In the genomic region with DNA sequence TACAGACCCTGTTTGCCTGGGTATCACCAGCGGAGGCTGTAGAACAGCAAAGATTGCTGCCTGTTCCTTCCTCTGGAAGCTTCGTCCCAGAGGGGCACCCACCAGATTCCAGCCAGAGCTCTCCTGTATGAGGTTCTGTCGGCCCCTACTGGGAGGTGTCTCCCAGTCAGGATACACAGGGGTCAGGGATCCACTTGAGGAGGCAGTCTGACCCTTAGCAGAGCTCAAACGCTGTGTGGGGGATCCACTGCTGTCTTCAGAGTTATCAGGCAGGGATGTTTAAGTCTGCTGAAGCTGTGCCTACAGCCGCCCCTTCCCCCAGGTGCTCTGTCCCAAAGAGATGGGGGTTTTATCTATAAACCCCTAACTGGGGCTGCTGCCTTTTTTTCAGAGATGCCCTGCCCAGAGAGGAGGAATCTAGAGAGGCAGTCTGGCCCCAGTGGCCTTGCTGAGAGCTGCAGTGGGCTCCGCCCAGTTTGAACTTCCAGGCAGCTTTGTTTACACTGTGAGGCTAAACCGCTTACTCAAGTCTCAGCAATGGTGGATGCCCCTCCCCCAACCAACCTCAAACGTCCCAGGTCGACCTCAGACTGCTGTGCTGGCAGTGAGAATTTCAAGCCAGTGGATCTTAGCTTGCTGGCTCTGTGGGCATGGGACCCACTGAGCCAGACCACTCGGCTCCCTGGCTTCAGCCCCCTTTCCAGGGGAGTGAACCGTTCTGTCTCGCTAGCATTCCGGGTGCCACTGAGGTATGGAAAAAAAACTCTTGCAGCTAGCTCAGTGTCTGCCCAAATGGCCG, we compare ENCODE assay signal across 8 cellular contexts.
DNase-seq lines count a peak whose midpoint lies in the region; ATAC-seq, FAIRE-seq and TF ChIP-seq lines count a peak whose summit lies in the region.
"Not testable (repeated sequence)": the region's sequence is repeated elsewhere in the genome, so short reads cannot be mapped to it uniquely, and the experiment has no call there.

No MANE protein-coding gene starts in this region.

- not testable (repeated sequence) for H3K9ac ChIP-seq in colonic mucosa (ENCODE audit: low read depth in 2 of 2, low read length in 2 of 2); mesenchymal stem cell (ENCODE audit: low read length)

- H3K4ac ChIP-seq in mesenchymal stem cell (ENCODE audit: low read depth in 1 of 2, low read length in 2 of 2): peak overlapping the region; percentile 66 to 69

- H2AFZ ChIP-seq in mesenchymal stem cell (ENCODE audit: low read depth, low read length): not testable (repeated sequence)

- peaks cover 47% of the 10 kb centered on the region for H3K36me3 Mint-ChIP-seq in activated CD8-positive, alpha-beta T cell treated with anti-CD3 and anti-CD28 coated beads, Interleukin-2, amount 10 ng/mL, durations not matched to agents 7 days and 5 days (ENCODE audit: low read depth)

- H3K4me1 Mint-ChIP-seq in activated CD8-positive, alpha-beta T cell treated with anti-CD3 and anti-CD28 coated beads, Interleukin-2, amount 10 ng/mL, durations not matched to agents 7 days and 5 days (ENCODE audit: low read depth): peaks cover 26% of the 10 kb centered on the region

- not testable (repeated sequence) for H3K4me2 ChIP-seq in mesenchymal stem cell (ENCODE audit: low read length, poor library complexity, severe bottlenecking)

- intact Hi-C loops in colonic mucosa (cut with DNase I); left ventricle myocardium inferior (cut with micrococcal nuclease); stomach (cut with DNase I; ENCODE audit: low total_unique reads): not testable (repeated sequence)

- POLR2A ChIA-PET in activated CD8-positive, alpha-beta T cell treated with anti-CD3 and anti-CD28 coated beads, Interleukin-2, amount 10 ng/mL, durations not matched to agents 7 days and 5 days (lab: Charles Lee): not testable (repeated sequence)

- H2BK5ac ChIP-seq in mesenchymal stem cell (ENCODE audit: low read depth, low read length, poor library complexity, severe bottlenecking): not testable (repeated sequence)

- H3K27ac ChIP-seq in colonic mucosa; left ventricle myocardium inferior (replicated peaks); mesenchymal stem cell (ENCODE audit: low read length, poor library complexity, severe bottlenecking); stomach: not testable (repeated sequence)

- H3K4me3 Mint-ChIP-seq in activated CD8-positive, alpha-beta T cell treated with anti-CD3 and anti-CD28 coated beads, Interleukin-2, amount 10 ng/mL, durations not matched to agents 7 days and 5 days: not testable (repeated sequence)

- CTCF ChIA-PET in activated CD8-positive, alpha-beta T cell treated with anti-CD3 and anti-CD28 coated beads, Interleukin-2, amount 10 ng/mL, durations not matched to agents 7 days and 5 days (lab: Charles Lee): interaction anchor here (1.3 kb wide), 1 partner anchor 300 kb away, joined by 3 read pairs; no protein-coding TSS in a partner anchor

- peak; percentile 87 for DNase-seq in EH (ENCODE audit: low read depth)
- peak; percentile 84 for DNase-seq in LHCN-M2 (ENCODE audit: low read depth)
- peak; percentile 83 for DNase-seq in RCC 7860 (ENCODE audit: low spot score)
- peak; percentile 61 for DNase-seq in activated CD8-positive, alpha-beta T cell treated with anti-CD3 and anti-CD28 coated beads, Interleukin-2, amount 10 ng/mL, durations not matched to agents 7 days and 5 days
- peak; percentile 69 for DNase-seq in colonic mucosa
- not testable (repeated sequence) for DNase-seq in left ventricle myocardium inferior
- peak; percentile 90 for DNase-seq in mesenchymal stem cell
- peak; percentile 75 for DNase-seq in stomach

- H3K4me1 ChIP-seq in colonic mucosa: not testable (repeated sequence)
- peaks cover 38% of the 10 kb centered on the region for H3K4me1 ChIP-seq in left ventricle myocardium inferior
- H3K4me1 ChIP-seq in mesenchymal stem cell (ENCODE audit: control insufficient read depth, insufficient read depth, low read depth, low read length): peaks cover 12% of the 10 kb centered on the region
- H3K4me1 ChIP-seq in stomach: peaks cover 7 to 20% (median 15%) of the 10 kb centered on the region in 4 donors

- H2BK12ac ChIP-seq in mesenchymal stem cell (ENCODE audit: low read length in 2 of 2): peak overlapping the region; percentile 71 to 87

- not testable (repeated sequence) for H3K27me3 ChIP-seq in colonic mucosa; left ventricle myocardium inferior (ENCODE audit: low read depth); mesenchymal stem cell (ENCODE audit: control insufficient read depth in 1 of 2, insufficient read depth in 1 of 2, low read length in 2 of 2); stomach

- H3K4me3 ChIP-seq in colonic mucosa; left ventricle myocardium inferior; mesenchymal stem cell (ENCODE audit: insufficient read depth in 1 of 2, low read depth in 1 of 2, low read length in 2 of 2); stomach: not testable (repeated sequence)

- not testable (repeated sequence) for H3K36me3 ChIP-seq in colonic mucosa
- peaks cover 73% of the 10 kb centered on the region for H3K36me3 ChIP-seq in left ventricle myocardium inferior
- H3K36me3 ChIP-seq in mesenchymal stem cell (ENCODE audit: control insufficient read depth in 1 of 2, insufficient read depth in 2 of 2, low read depth in 1 of 2, low read length in 2 of 2): peaks cover 0 to 51% of the 10 kb centered on the region in 2 experiments
- H3K36me3 ChIP-seq in stomach: peaks cover 9 to 51% (median 38%) of the 10 kb centered on the region in 4 donors

- not testable (repeated sequence) for TF ChIP-seq POLR2A in stomach (IDR thresholded peaks at IDR 0.05)

- 50% methylated on average over 14 of the region's 14 CpGs for WGBS in mesenchymal stem cell
- WGBS in stomach, 5 donors: 66 to 70% (median 69%) methylated on average over 14 of the region's 14 CpGs

- peak overlapping the region; percentile 73 to 93 for H3K18ac ChIP-seq in mesenchymal stem cell (ENCODE audit: low read depth in 1 of 2, low read length in 2 of 2)

- H2BK120ac ChIP-seq in mesenchymal stem cell (ENCODE audit: low read depth, low read length): peak overlapping the region; percentile 89

- not testable (repeated sequence) for TF ChIP-seq EP300 in stomach (IDR thresholded peaks at IDR 0.05)

- not testable (repeated sequence) for H3K9me3 ChIP-seq in colonic mucosa; left ventricle myocardium inferior (replicated peaks); mesenchymal stem cell (ENCODE audit: control insufficient read depth, low read length); stomach

- not testable (repeated sequence) for H2BK15ac ChIP-seq in mesenchymal stem cell (ENCODE audit: low read depth, poor library complexity, severe bottlenecking)

- peak; percentile 53 for FAIRE-seq in RCC 7860 (lab: Jason Lieb, UNC)

- H3K27me3 Mint-ChIP-seq in activated CD8-positive, alpha-beta T cell treated with anti-CD3 and anti-CD28 coated beads, Interleukin-2, amount 10 ng/mL, durations not matched to agents 7 days and 5 days (ENCODE audit: low read depth): not testable (repeated sequence)

- not testable (repeated sequence) for TF ChIP-seq CTCF in colonic mucosa (IDR thresholded peaks at IDR 0.05)
- peak; percentile 8 for TF ChIP-seq CTCF in left ventricle myocardium inferior (IDR thresholded peaks at IDR 0.05; ENCODE audit: borderline replicate concordance)
- TF ChIP-seq CTCF in stomach (IDR thresholded peaks at IDR 0.05): peak in 1 of 7 experiments; percentile 7

- peak overlapping the region; percentile 80 for H4K8ac ChIP-seq in mesenchymal stem cell (ENCODE audit: low read length)

- peak overlapping the region; percentile 51 for H2AK5ac ChIP-seq in mesenchymal stem cell (ENCODE audit: low read length, severe bottlenecking)

- H3K27ac Mint-ChIP-seq in activated CD8-positive, alpha-beta T cell treated with anti-CD3 and anti-CD28 coated beads, Interleukin-2, amount 10 ng/mL, durations not matched to agents 7 days and 5 days: peak overlapping the region; percentile 30

- H3K23ac ChIP-seq in mesenchymal stem cell (ENCODE audit: low read length in 2 of 2): not testable (repeated sequence)

- H3K79me1 ChIP-seq in mesenchymal stem cell (replicated peaks; ENCODE audit: low read length, poor library complexity, severe bottlenecking): not testable (repeated sequence)

- H4K91ac ChIP-seq in mesenchymal stem cell (ENCODE audit: low read length): peak overlapping the region; percentile 94

- H3K14ac ChIP-seq in mesenchymal stem cell (ENCODE audit: low read length in 2 of 2): not testable (repeated sequence)

- not testable (repeated sequence) for H3K9me3 Mint-ChIP-seq in activated CD8-positive, alpha-beta T cell treated with anti-CD3 and anti-CD28 coated beads, Interleukin-2, amount 10 ng/mL, durations not matched to agents 7 days and 5 days (ENCODE audit: insufficient read depth)

- peak; percentile 64 for ATAC-seq in activated CD8-positive, alpha-beta T cell treated with anti-CD3 and anti-CD28 coated beads, Interleukin-2, amount 10 ng/mL, durations not matched to agents 7 days and 5 days
